Comparison of ENCODE assay signal across 20 cellular contexts in genomic region chr13:108104736-108105135, GRCh38.
"Had no signal": no experiment of that assay in that cellular context is flagged by ENCODE, and none has a peak within 500 bp of the region (broad histone marks: within the 10 kb centered on the region; RNA-seq: fewer than 3 reads in every experiment).

No MANE protein-coding gene starts in this region.

- H3K36me3 ChIP-seq: gastrocnemius medialis, lower lobe of right lung, right lobe of liver, suprapubic skin, transverse colon, vagina had no signal

- H3K36me3 Mint-ChIP-seq: naive thymus-derived CD8-positive, alpha-beta T cell had no signal

- H3K27me3 ChIP-seq: gastrocnemius medialis, right lobe of liver, suprapubic skin, transverse colon, vagina had no signal

- H3K4me1 ChIP-seq: gastrocnemius medialis, lower lobe of right lung, right lobe of liver, suprapubic skin, transverse colon, vagina had no signal

- H3K4me3 ChIP-seq: dorsolateral prefrontal cortex, gastrocnemius medialis, lower lobe of right lung, right lobe of liver, suprapubic skin, transverse colon, vagina had no signal

- ATAC-seq: gastrocnemius medialis; left ventricle myocardium superior; lower lobe of right lung; naive thymus-derived CD8-positive, alpha-beta T cell; right lobe of liver; stimulated activated naive CD8-positive, alpha-beta T cell treated with anti-CD3 and anti-CD28 coated beads, Interleukin-15, amount 100 ng/mL, for 72 hours had no signal

- H3K4me3 Mint-ChIP-seq: naive thymus-derived CD8-positive, alpha-beta T cell; nephron progenitor cell; stimulated activated naive CD8-positive, alpha-beta T cell treated with anti-CD3 and anti-CD28 coated beads, Interleukin-15, amount 100 ng/mL, for 72 hours had no signal

- H3K27ac Mint-ChIP-seq: naive thymus-derived CD8-positive, alpha-beta T cell; stimulated activated naive CD8-positive, alpha-beta T cell treated with anti-CD3 and anti-CD28 coated beads, Interleukin-15, amount 100 ng/mL, for 72 hours had no signal

- H3K4me1 Mint-ChIP-seq: stimulated activated naive CD8-positive, alpha-beta T cell treated with anti-CD3 and anti-CD28 coated beads, Interleukin-15, amount 100 ng/mL, for 72 hours had no signal

- DNase-seq: dorsolateral prefrontal cortex; effector CD4-positive, alpha-beta T cell; foreskin fibroblast; gastrocnemius medialis; head of caudate nucleus; left ventricle myocardium superior; lower lobe of right lung; naive thymus-derived CD8-positive, alpha-beta T cell; nephron progenitor cell; nucleus accumbens; posterior cingulate gyrus; right lobe of liver; small intestine; stimulated activated CD4-positive, alpha-beta T cell treated with anti-CD3 and anti-CD28 coated beads, Interleukin-15, amount 100 ng/mL, for 24 hours; stimulated activated CD4-positive, alpha-beta T cell treated with anti-CD3 and anti-CD28 coated beads, Interleukin-2, amount 100 ng/mL, for 48 hours; stimulated activated naive CD4-positive, alpha-beta T cell; stimulated activated naive CD8-positive, alpha-beta T cell treated with anti-CD3 and anti-CD28 coated beads, Interleukin-15, amount 100 ng/mL, for 72 hours; transverse colon had no signal

- H3K9me3 ChIP-seq: gastrocnemius medialis, lower lobe of right lung, right lobe of liver, suprapubic skin, transverse colon, vagina had no signal

- H3K27ac ChIP-seq: dorsolateral prefrontal cortex, gastrocnemius medialis, lower lobe of right lung, right lobe of liver, suprapubic skin, transverse colon, vagina had no signal
